17 cellular contexts compared by ENCODE assay signal in genomic region chr14:101010293-101010692, GRCh38.
DNase-seq lines count a peak whose midpoint lies in the region; ATAC-seq, FAIRE-seq and TF ChIP-seq lines count a peak whose summit lies in the region.
"Had no signal": no experiment of that assay in that cellular context is flagged by ENCODE, and none has a peak within 500 bp of the region (broad histone marks: within the 10 kb centered on the region; RNA-seq: fewer than 3 reads in every experiment).

No MANE protein-coding gene starts in this region.

- H3K9me3 ChIP-seq in spleen (peaks cover 0 to 19% (median 10%) of the 10 kb centered on the region in 8 donors), small intestine (ENCODE audit: control insufficient read depth, low read depth) (no peaks in the 10 kb centered on the region)

- intact Hi-C loops in spleen (cut with DNase I; ENCODE audit: low total_unique reads), result no loop called here

- DNase-seq in GM13977 (ENCODE audit: low spot score), result peak; percentile 4
- DNase-seq in NCI-H1105 (lab: John Stamatoyannopoulos, UW), result peak; percentile 37
- peak; percentile 16 for DNase-seq in ecto neural progenitor cell (ENCODE audit: low spot score)
- DNase-seq in spleen, result peak; percentile 39
- no peak for DNase-seq in small intestine
- DNase-seq in NCI-H1694 (lab: John Stamatoyannopoulos, UW), result no peak
- DNase-seq: ACHN, AML-193, DMS 273 treated with DMSO at 0.1 percent for 48 hours, DND-41, NCI-H146, NCI-H2081 treated with DMSO at 0.1 percent for 48 hours, SHP77 had no signal

- ATAC-seq in esophagus mucosa, result no peak
- no peak for ATAC-seq in HG03039 (IDR thresholded peaks at IDR 0.05; ENCODE audit: unreplicated experiment)
- ATAC-seq: GM23338 had no signal

- TF ChIP-seq CTCF in GM13977 (IDR thresholded peaks at IDR 0.05; ENCODE audit: extremely low read depth, insufficient read depth, missing control alignments) (no peak), spleen (IDR thresholded peaks at IDR 0.05 in 8 of 11, conservative IDR thresholded peaks at IDR 0.05 in 3 of 11) (no peak)

- TF ChIP-seq POLR2A in spleen (IDR thresholded peaks at IDR 0.05), result no peak

- in situ Hi-C loops in GM13977 (cut with MboI; ENCODE audit: low pct_unique_long_range_greater_than_20kb, low sequenced_read_pairs, unreplicated experiment), result no loop called here

- FAIRE-seq in small intestine (lab: Jason Lieb, UNC), result no peak

- WGBS in spleen, 5 donors, result 83 to 96% (median 93%) methylated on average over 4 to 6 of the region's 6 CpGs
- 85 to 94% (median 89%) methylated on average over 6 of the region's 6 CpGs for WGBS in small intestine, 3 donors

- H3K4me1 ChIP-seq in spleen (peaks cover 5 to 12% (median 10%) of the 10 kb centered on the region in 6 donors), small intestine (ENCODE audit: control insufficient read depth in 2 of 2, insufficient read depth in 1 of 2, low read depth in 1 of 2, low read length in 1 of 2) (peaks cover 0 to under 1% of the 10 kb centered on the region in 2 donors)

- H3K27ac ChIP-seq in spleen (no peak overlapping the region), small intestine (ENCODE audit: low read depth in 1 of 2, low read length in 1 of 2) (no peak overlapping the region)
- H3K27ac ChIP-seq: KMS-11 had no signal

- H3K4me3 ChIP-seq in spleen (no peak overlapping the region), small intestine (ENCODE audit: low read depth in 1 of 2, low read length in 2 of 2) (no peak overlapping the region)
- H3K4me3 ChIP-seq: GM23338 had no signal

- peaks cover 0 to 11% (median 0%) of the 10 kb centered on the region in 7 donors for H3K27me3 ChIP-seq in spleen (replicated peaks in 1 of 7)
- H3K27me3 ChIP-seq in small intestine (ENCODE audit: control insufficient read depth in 2 of 2, insufficient read depth in 2 of 2, low read length in 2 of 2), result no peaks in the 10 kb centered on the region

- peaks cover 0 to 5% (median 0%) of the 10 kb centered on the region in 6 donors for H3K36me3 ChIP-seq in spleen
- H3K36me3 ChIP-seq in small intestine (ENCODE audit: control insufficient read depth in 2 of 2, insufficient read depth in 2 of 2, low read length in 2 of 2), result no peaks in the 10 kb centered on the region

Comparison
In these comparisons a context has a peak if more than half of its experiments do, and no peak if none do; other contexts are left out.
1. DNase-seq: peak in GM13977 (single experiment), NCI-H1105 (single experiment), ecto neural progenitor cell (single experiment) and spleen (single experiment); none in small intestine (single experiment) and NCI-H1694 (single experiment).